9 cellular contexts compared by ENCODE assay signal in the genomic region with DNA sequence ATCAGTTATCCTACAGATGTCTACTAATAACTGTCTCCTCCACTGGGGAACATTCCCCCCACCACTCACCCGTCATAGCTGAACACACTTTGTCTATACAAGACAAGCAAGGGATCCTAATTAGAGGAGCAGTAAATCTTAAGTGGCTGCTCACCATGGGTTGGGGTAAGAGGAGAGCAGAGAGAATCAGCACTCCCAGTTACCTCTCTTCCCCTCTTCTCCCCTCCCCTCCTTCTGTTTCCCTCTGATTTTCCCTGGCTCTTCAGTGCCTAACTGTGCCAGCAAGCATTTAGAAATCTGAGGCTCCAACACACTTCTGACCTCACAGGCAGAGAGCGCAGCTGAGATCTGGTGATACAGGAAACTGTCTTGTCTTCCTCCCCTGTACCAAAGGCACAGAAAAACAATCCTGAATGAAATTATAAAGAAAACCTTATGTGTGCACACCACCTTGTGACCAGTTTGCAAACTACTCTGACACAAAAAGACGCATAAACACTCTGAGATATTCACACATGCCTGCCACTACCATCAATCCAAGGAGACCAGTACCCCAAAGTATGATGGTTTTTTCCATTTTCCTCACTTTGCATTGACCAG. TPM values are rescaled to one million over a fixed set of nuclear protein-coding genes. Genes with fewer than 3 reads are reported as not detected.
DNase-seq lines count a peak whose midpoint lies in the region; FAIRE-seq and TF ChIP-seq lines count a peak whose summit lies in the region.
"Had no signal": no experiment of that assay in that cellular context is flagged by ENCODE, and none has a peak within 500 bp of the region (broad histone marks: within the 10 kb centered on the region; RNA-seq: fewer than 3 reads in every experiment).

No MANE protein-coding gene starts in this region.

- H3K9me3 ChIP-seq in breast epithelium, result no peaks in the 10 kb centered on the region
- no peaks in the 10 kb centered on the region for H3K9me3 ChIP-seq in testis
- no peaks in the 10 kb centered on the region for H3K9me3 ChIP-seq in thyroid gland

- intact Hi-C loops in MCF 10A (cut with micrococcal nuclease) (no loop called here), breast epithelium (cut with DNase I; ENCODE audit: low total_unique reads) (no loop called here), testis (cut with DNase I; ENCODE audit: low total_unique reads) (no loop called here), thyroid gland (cut with DNase I) (no loop called here)

- DNase-seq in MCF 10A (ENCODE audit: unreplicated experiment) (peak; percentile 11), breast epithelium (ENCODE audit: low spot score in 2 of 2) (no peak), NCI-H69 (lab: John Stamatoyannopoulos, UW) (peak; percentile 83), choroid plexus epithelial cell (ENCODE audit: low read depth) (peak; percentile 71), testis (peak; percentile 29), thyroid gland (no peak), GM12891 (ENCODE audit: insufficient read length, low spot score) (no peak), iPS-NIHi7 (ENCODE audit: extremely low spot score) (no peak)
- DNase-seq: aorta had no signal

- no peak overlapping the region for H3K4me3 Mint-ChIP-seq in MCF 10A (ENCODE audit: unreplicated experiment)

- no TSS peak for BruUV-seq in MCF 10A (replicated peaks; lab: Mats Ljungman, UMichigan)

- FAIRE-seq in GM12891 (lab: Jason Lieb, UNC), result no peak

- TF ChIP-seq POLR2A in breast epithelium (IDR thresholded peaks at IDR 0.05) (no peak), testis (IDR thresholded peaks at IDR 0.05) (no peak), thyroid gland (IDR thresholded peaks at IDR 0.05) (no peak), GM12891 (IDR thresholded peaks at IDR 0.05; ENCODE audit: low read depth, low read length) (no peak)

- 43 to 67% methylated on average over 2 to 3 of the region's 3 CpGs for WGBS in testis, 2 donors
- 59 to 85% methylated on average over 3 of the region's 3 CpGs for WGBS in thyroid gland, 2 donors

- H3K4me1 Mint-ChIP-seq in MCF 10A (ENCODE audit: insufficient read depth, unreplicated experiment), result no peaks in the 10 kb centered on the region

- CTCF ChIA-PET in MCF 10A (lab: Yijun Ruan, JAX), result interaction anchor here (0.6 kb wide), 1 partner anchor 72 kb away, joined by 3 read pairs; no protein-coding TSS in a partner anchor

- H3K27ac Mint-ChIP-seq in MCF 10A (ENCODE audit: low read depth, unreplicated experiment), result no peak overlapping the region

- no peaks in the 10 kb centered on the region for H3K4me1 ChIP-seq in breast epithelium
- H3K4me1 ChIP-seq in testis, result no peaks in the 10 kb centered on the region
- no peaks in the 10 kb centered on the region for H3K4me1 ChIP-seq in thyroid gland

- no peaks in the 10 kb centered on the region for H3K36me3 Mint-ChIP-seq in MCF 10A (ENCODE audit: insufficient read depth, unreplicated experiment)

- H3K27ac ChIP-seq in breast epithelium (no peak overlapping the region), testis (no peak overlapping the region), thyroid gland (no peak overlapping the region)

- no peaks in the 10 kb centered on the region for H3K9me3 Mint-ChIP-seq in MCF 10A (ENCODE audit: unreplicated experiment)

- TF ChIP-seq CTCF in MCF 10A (IDR thresholded peaks at IDR 0.05; ENCODE audit: unreplicated experiment) (peak; percentile 24), breast epithelium (IDR thresholded peaks at IDR 0.05) (no peak), choroid plexus epithelial cell (conservative IDR thresholded peaks at IDR 0.05; ENCODE audit: low read depth, low read length) (peak; percentile 39), testis (IDR thresholded peaks at IDR 0.05) (peak in 1 of 3 experiments; percentile 9), thyroid gland (IDR thresholded peaks at IDR 0.05) (no peak)

- H3K36me3 ChIP-seq in breast epithelium (no peaks in the 10 kb centered on the region), testis (ENCODE audit: low read depth, missing control alignments) (no peaks in the 10 kb centered on the region), thyroid gland (no peaks in the 10 kb centered on the region)

- POLR2A ChIA-PET in MCF 10A (lab: Yijun Ruan, JAX), result no interaction called here

- H3K27me3 Mint-ChIP-seq in MCF 10A (ENCODE audit: insufficient read depth, unreplicated experiment), result peaks cover 23% of the 10 kb centered on the region

- H3K4me3 ChIP-seq in breast epithelium (no peak overlapping the region), choroid plexus epithelial cell (ENCODE audit: low read depth, low read length) (no peak overlapping the region), testis (no peak overlapping the region), thyroid gland (replicated peaks in 1 of 3) (no peak overlapping the region)

- H3K27me3 ChIP-seq in breast epithelium (no peaks in the 10 kb centered on the region), testis (no peaks in the 10 kb centered on the region), thyroid gland (no peaks in the 10 kb centered on the region)

TF ChIP-seq in GM12891, 5 proteins besides CTCF, POLR2A, EP300 and RAD21:
- TF ChIP-seq POLR2AphosphoS5 (IDR thresholded peaks at IDR 0.05; ENCODE audit: low read depth, low read length), result no peak
- TF ChIP-seq TAF1 (IDR thresholded peaks at IDR 0.05; ENCODE audit: low read depth, low read length), result no peak
- no peak for TF ChIP-seq SPI1 (IDR thresholded peaks at IDR 0.05; ENCODE audit: low read depth, low read length)
- no peak for TF ChIP-seq POU2F2 (IDR thresholded peaks at IDR 0.05; ENCODE audit: low read depth, low read length)
- TF ChIP-seq PAX5 (IDR thresholded peaks at IDR 0.05; ENCODE audit: insufficient read depth, low read length, severe bottlenecking), result no peak

RNA-seq across cellular contexts. Expression of gene MOSPD1, which starts 6.7 kb away (rescaled TPM):
- total RNA-seq in MCF 10A (2022) (17.5 and 20.9 TPM in 2 replicates), breast epithelium (10 to 100 TPM; 13.8 to 18.3 (median 17.6) TPM), testis (10 to 100 TPM; 34.7 to 46.0 TPM), thyroid gland (10 to 100 TPM; 11.5 to 19.8 (median 13.3) TPM)
- polyA plus RNA-seq in testis (ENCODE audit: insufficient read depth, low read depth, low replicate concordance), result 26.1 TPM
- 3.6 TPM for polyA plus RNA-seq in GM12891 (2012; ENCODE audit: low read depth, missing spikeins)

Comparison
In these comparisons a context has a peak if more than half of its experiments do, and no peak if none do; other contexts are left out.
1. DNase-seq: peak in MCF 10A (single experiment), NCI-H69 (single experiment), choroid plexus epithelial cell (single experiment) and testis (single experiment); none in breast epithelium (0 of 2), thyroid gland (0 of 2), GM12891 (single experiment) and iPS-NIHi7 (single experiment).
2. CTCF ChIP-seq: peak in MCF 10A (single experiment) and choroid plexus epithelial cell (single experiment); none in breast epithelium (0 of 3) and thyroid gland (0 of 6).